In the genomic region with DNA sequence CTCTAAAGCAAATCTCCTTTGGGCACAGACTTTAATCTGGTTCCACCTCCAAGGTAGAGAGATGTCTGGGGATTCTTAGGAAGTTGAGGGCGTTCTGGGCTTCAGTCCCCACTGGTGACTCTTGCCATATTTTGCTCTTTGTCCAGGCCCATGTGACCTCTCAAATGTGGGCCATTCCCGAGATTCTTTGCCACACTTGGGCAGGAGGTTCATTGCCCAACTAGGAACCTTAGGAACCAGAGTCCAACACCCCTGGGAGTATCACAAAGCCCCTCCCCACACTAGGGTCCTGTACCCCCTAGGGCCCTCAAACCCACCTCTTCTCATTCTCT, we compare ENCODE assay signal across 1 cellular context.
TF ChIP-seq lines count a peak whose summit lies in the region.

No MANE protein-coding gene starts in this region.

TF ChIP-seq in HCT116, 20 proteins besides CTCF, POLR2A, EP300 and RAD21 (continued from another document):
- TF ChIP-seq, protein P1, sequence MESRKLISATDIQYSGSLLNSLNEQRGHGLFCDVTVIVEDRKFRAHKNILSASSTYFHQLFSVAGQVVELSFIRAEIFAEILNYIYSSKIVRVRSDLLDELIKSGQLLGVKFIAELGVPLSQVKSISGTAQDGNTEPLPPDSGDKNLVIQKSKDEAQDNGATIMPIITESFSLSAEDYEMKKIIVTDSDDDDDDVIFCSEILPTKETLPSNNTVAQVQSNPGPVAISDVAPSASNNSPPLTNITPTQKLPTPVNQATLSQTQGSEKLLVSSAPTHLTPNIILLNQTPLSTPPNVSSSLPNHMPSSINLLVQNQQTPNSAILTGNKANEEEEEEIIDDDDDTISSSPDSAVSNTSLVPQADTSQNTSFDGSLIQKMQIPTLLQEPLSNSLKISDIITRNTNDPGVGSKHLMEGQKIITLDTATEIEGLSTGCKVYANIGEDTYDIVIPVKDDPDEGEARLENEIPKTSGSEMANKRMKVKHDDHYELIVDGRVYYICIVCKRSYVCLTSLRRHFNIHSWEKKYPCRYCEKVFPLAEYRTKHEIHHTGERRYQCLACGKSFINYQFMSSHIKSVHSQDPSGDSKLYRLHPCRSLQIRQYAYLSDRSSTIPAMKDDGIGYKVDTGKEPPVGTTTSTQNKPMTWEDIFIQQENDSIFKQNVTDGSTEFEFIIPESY (IDR thresholded peaks at IDR 0.05; ENCODE audit: extremely low read depth, insufficient replicate concordance, low read length): no peak
- TF ChIP-seq YY1 (IDR thresholded peaks at IDR 0.05; ENCODE audit: extremely low read depth, insufficient replicate concordance, low read depth, low read length): no peak
- no peak for TF ChIP-seq TCF7L2 (IDR thresholded peaks at IDR 0.05; ENCODE audit: borderline replicate concordance, extremely low read depth, insufficient read depth, insufficient read length)
- TF ChIP-seq SP1 (IDR thresholded peaks at IDR 0.05; ENCODE audit: low read depth): no peak
- no peak for TF ChIP-seq CEBPB (IDR thresholded peaks at IDR 0.05; ENCODE audit: low read depth)
- no peak for TF ChIP-seq JUND (IDR thresholded peaks at IDR 0.05)
- no peak for TF ChIP-seq POLR2AphosphoS5 (IDR thresholded peaks at IDR 0.05; ENCODE audit: low read depth, low read length)
- no peak for TF ChIP-seq EZH2 (IDR thresholded peaks at IDR 0.05)
- TF ChIP-seq, protein P2, sequence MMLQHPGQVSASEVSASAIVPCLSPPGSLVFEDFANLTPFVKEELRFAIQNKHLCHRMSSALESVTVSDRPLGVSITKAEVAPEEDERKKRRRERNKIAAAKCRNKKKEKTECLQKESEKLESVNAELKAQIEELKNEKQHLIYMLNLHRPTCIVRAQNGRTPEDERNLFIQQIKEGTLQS (IDR thresholded peaks at IDR 0.05): no peak
- TF ChIP-seq SIN3A (IDR thresholded peaks at IDR 0.05; ENCODE audit: low read depth): no peak
- no peak for TF ChIP-seq FOSL1 (IDR thresholded peaks at IDR 0.05; ENCODE audit: low read depth)
- no peak for TF ChIP-seq ZFX (IDR thresholded peaks at IDR 0.05)
- TF ChIP-seq, protein P3, sequence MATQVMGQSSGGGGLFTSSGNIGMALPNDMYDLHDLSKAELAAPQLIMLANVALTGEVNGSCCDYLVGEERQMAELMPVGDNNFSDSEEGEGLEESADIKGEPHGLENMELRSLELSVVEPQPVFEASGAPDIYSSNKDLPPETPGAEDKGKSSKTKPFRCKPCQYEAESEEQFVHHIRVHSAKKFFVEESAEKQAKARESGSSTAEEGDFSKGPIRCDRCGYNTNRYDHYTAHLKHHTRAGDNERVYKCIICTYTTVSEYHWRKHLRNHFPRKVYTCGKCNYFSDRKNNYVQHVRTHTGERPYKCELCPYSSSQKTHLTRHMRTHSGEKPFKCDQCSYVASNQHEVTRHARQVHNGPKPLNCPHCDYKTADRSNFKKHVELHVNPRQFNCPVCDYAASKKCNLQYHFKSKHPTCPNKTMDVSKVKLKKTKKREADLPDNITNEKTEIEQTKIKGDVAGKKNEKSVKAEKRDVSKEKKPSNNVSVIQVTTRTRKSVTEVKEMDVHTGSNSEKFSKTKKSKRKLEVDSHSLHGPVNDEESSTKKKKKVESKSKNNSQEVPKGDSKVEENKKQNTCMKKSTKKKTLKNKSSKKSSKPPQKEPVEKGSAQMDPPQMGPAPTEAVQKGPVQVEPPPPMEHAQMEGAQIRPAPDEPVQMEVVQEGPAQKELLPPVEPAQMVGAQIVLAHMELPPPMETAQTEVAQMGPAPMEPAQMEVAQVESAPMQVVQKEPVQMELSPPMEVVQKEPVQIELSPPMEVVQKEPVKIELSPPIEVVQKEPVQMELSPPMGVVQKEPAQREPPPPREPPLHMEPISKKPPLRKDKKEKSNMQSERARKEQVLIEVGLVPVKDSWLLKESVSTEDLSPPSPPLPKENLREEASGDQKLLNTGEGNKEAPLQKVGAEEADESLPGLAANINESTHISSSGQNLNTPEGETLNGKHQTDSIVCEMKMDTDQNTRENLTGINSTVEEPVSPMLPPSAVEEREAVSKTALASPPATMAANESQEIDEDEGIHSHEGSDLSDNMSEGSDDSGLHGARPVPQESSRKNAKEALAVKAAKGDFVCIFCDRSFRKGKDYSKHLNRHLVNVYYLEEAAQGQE (IDR thresholded peaks at IDR 0.05; ENCODE audit: low read depth): no peak
TF ChIP-seq in HCT116: peak in this region for 0.
